ENCODE assay signal across 14 cellular contexts in genomic region chr6:82959385-82959941, GRCh38.
DNase-seq lines count a peak whose midpoint lies in the region; ATAC-seq and TF ChIP-seq lines count a peak whose summit lies in the region.
"Had no signal": no experiment of that assay in that cellular context is flagged by ENCODE, and none has a peak within 500 bp of the region (broad histone marks: within the 10 kb centered on the region; RNA-seq: fewer than 3 reads in every experiment).

No MANE protein-coding gene starts in this region.

- peak; percentile 70 for DNase-seq in AG09309 (ENCODE audit: low read depth)
- DNase-seq in ecto neural progenitor cell (ENCODE audit: low spot score): peak; percentile 46
- DNase-seq in memory B cell (ENCODE audit: low spot score in 2 of 2): no peak
- no peak for DNase-seq in cerebellum (ENCODE audit: low spot score)
- no peak for DNase-seq in osteocyte (ENCODE audit: extremely low spot score, unreplicated experiment)
- no peak for DNase-seq in stimulated activated CD4-positive, alpha-beta T cell treated with anti-CD3 and anti-CD28 coated beads, Interleukin-2, amount 100 ng/mL, for 24 hours
- no peak for DNase-seq in NCI-H446 (lab: John Stamatoyannopoulos, UW)
- DNase-seq: activated CD8-positive, alpha-beta T cell treated with anti-CD3 and anti-CD28 coated beads, Interleukin-2, amount 10 ng/mL, durations not matched to agents 7 days and 5 days; activated naive CD4-positive, alpha-beta T cell treated with anti-CD3 and anti-CD28 coated beads, Interleukin-2, amount 10 ng/mL, durations not matched to agents 7 days and 5 days; BE2C; colonic mucosa had no signal

- peak; percentile 61; the same call in 1 of the 2 replicates for TF ChIP-seq EP300 in Ishikawa (IDR thresholded peaks at IDR 0.05; ENCODE audit: borderline replicate concordance)

- H3K36me3 Mint-ChIP-seq in memory B cell: peaks cover 13% of the 10 kb centered on the region
- H3K36me3 Mint-ChIP-seq in osteocyte (ENCODE audit: unreplicated experiment): no peaks in the 10 kb centered on the region

- 0 out of 2 replicates have a peak, but pooled peaks have one; percentile 1 for TF ChIP-seq RAD21 in Ishikawa (IDR thresholded peaks at IDR 0.05; ENCODE audit: low read depth)

- H3K27ac Mint-ChIP-seq in memory B cell (peak overlapping the region; percentile 16), osteocyte (ENCODE audit: unreplicated experiment) (no peak overlapping the region)
- H3K27ac Mint-ChIP-seq: activated CD8-positive, alpha-beta T cell treated with anti-CD3 and anti-CD28 coated beads, Interleukin-2, amount 10 ng/mL, durations not matched to agents 7 days and 5 days; activated naive CD4-positive, alpha-beta T cell treated with anti-CD3 and anti-CD28 coated beads, Interleukin-2, amount 10 ng/mL, durations not matched to agents 7 days and 5 days had no signal

- H3K4me1 Mint-ChIP-seq in memory B cell (peaks cover 10% of the 10 kb centered on the region), osteocyte (ENCODE audit: unreplicated experiment) (peaks cover 45% of the 10 kb centered on the region)
- H3K4me1 Mint-ChIP-seq: activated naive CD4-positive, alpha-beta T cell treated with anti-CD3 and anti-CD28 coated beads, Interleukin-2, amount 10 ng/mL, durations not matched to agents 7 days and 5 days had no signal

- TF ChIP-seq CTCF in AG09309 (IDR thresholded peaks at IDR 0.05; ENCODE audit: control insufficient read depth, insufficient read depth, low read depth, low read length, missing control alignments): no peak
- no peak for TF ChIP-seq CTCF in osteocyte (IDR thresholded peaks at IDR 0.05)

- H3K4me3 ChIP-seq in AG09309 (ENCODE audit: control insufficient read depth, low read depth, low read length): no peak overlapping the region
- H3K4me3 ChIP-seq: colonic mucosa had no signal

- no peaks in the 10 kb centered on the region for H3K9me3 Mint-ChIP-seq in memory B cell
- no peaks in the 10 kb centered on the region for H3K9me3 Mint-ChIP-seq in osteocyte (ENCODE audit: unreplicated experiment)
- H3K9me3 Mint-ChIP-seq: activated naive CD4-positive, alpha-beta T cell treated with anti-CD3 and anti-CD28 coated beads, Interleukin-2, amount 10 ng/mL, durations not matched to agents 7 days and 5 days had no signal

- H3K27me3 Mint-ChIP-seq in memory B cell (no peaks in the 10 kb centered on the region), osteocyte (ENCODE audit: unreplicated experiment) (no peaks in the 10 kb centered on the region)
- H3K27me3 Mint-ChIP-seq: activated naive CD4-positive, alpha-beta T cell treated with anti-CD3 and anti-CD28 coated beads, Interleukin-2, amount 10 ng/mL, durations not matched to agents 7 days and 5 days had no signal

- ATAC-seq in memory B cell (ENCODE audit: low read depth): no peak
- ATAC-seq: activated CD8-positive, alpha-beta T cell treated with anti-CD3 and anti-CD28 coated beads, Interleukin-2, amount 10 ng/mL, durations not matched to agents 7 days and 5 days; left lobe of liver; Panc1 had no signal

- H3K4me3 Mint-ChIP-seq in memory B cell (no peak overlapping the region), osteocyte (ENCODE audit: unreplicated experiment) (no peak overlapping the region)
- H3K4me3 Mint-ChIP-seq: activated CD8-positive, alpha-beta T cell treated with anti-CD3 and anti-CD28 coated beads, Interleukin-2, amount 10 ng/mL, durations not matched to agents 7 days and 5 days; activated naive CD4-positive, alpha-beta T cell treated with anti-CD3 and anti-CD28 coated beads, Interleukin-2, amount 10 ng/mL, durations not matched to agents 7 days and 5 days had no signal

TF ChIP-seq in Ishikawa, 13 proteins besides CTCF, POLR2A, EP300 and RAD21:
- TF ChIP-seq TEAD4 (IDR thresholded peaks at IDR 0.05) (peak; percentile 72), YY1 (IDR thresholded peaks at IDR 0.05; ENCODE audit: low read depth) (no peak), TCF12 (IDR thresholded peaks at IDR 0.05; ENCODE audit: low read depth) (peak; percentile 63), NFIC (IDR thresholded peaks at IDR 0.05) (peak; percentile 72)

Comparison
In these comparisons a context has a peak if more than half of its experiments do, and no peak if none do; other contexts are left out.
1. DNase-seq: peak in AG09309 (single experiment) and ecto neural progenitor cell (single experiment); none in memory B cell (0 of 2), cerebellum (single experiment), osteocyte (single experiment), stimulated activated CD4-positive, alpha-beta T cell treated with anti-CD3 and anti-CD28 coated beads, Interleukin-2, amount 100 ng/mL, for 24 hours (0 of 2) and NCI-H446 (0 of 2).